25 cellular contexts compared by ENCODE assay signal in genomic region chr7:82404094-82404493, GRCh38. TPM values are rescaled to one million over a fixed set of nuclear protein-coding genes. Genes with fewer than 3 reads are reported as not detected.
"Had no signal": no experiment of that assay in that cellular context is flagged by ENCODE, and none has a peak within 500 bp of the region (broad histone marks: within the 10 kb centered on the region; RNA-seq: fewer than 3 reads in every experiment).

No MANE protein-coding gene starts in this region.

- ATAC-seq: activated CD4-positive, CD25-positive, alpha-beta regulatory T cell treated with anti-CD3 and anti-CD28 coated beads, Interleukin-2, amount 50 U/mL, for 24 hours; activated CD8-positive, alpha-beta T cell treated with anti-CD3 and anti-CD28 coated beads for 36 hours; activated T-cell treated with anti-CD3 and anti-CD28 coated beads, Interleukin-2, amount 50 U/mL, for 72 hours; Panc1 had no signal

- H3K36me3 ChIP-seq: brain microvascular endothelial cell had no signal

- DNase-seq: activated CD4-positive, alpha-beta T cell treated with anti-CD3 and anti-CD28 coated beads for 4 hours; activated CD8-positive, alpha-beta memory T cell treated with anti-CD3 and anti-CD28 coated beads, Interleukin-2, amount 50 U/mL, for 4 hours; activated CD8-positive, alpha-beta T cell treated with anti-CD3 and anti-CD28 coated beads for 36 hours; activated gamma-delta T cell treated with Interleukin-2 at 50 U/mL for 16 hours; activated naive CD4-positive, alpha-beta T cell treated with anti-CD3 and anti-CD28 coated beads, Interleukin-2, amount 10 ng/mL, durations not matched to agents 7 days and 5 days; activated naive CD8-positive, alpha-beta T cell treated with anti-CD3 and anti-CD28 coated beads for 36 hours; activated T-cell treated with anti-CD3 and anti-CD28 coated beads, Interleukin-2, amount 50 U/mL, for 72 hours; brain microvascular endothelial cell; KG1; NCI-H1092; NCI-H1417; NCI-H1694; NCI-H2029; NCI-H2107; NCI-H2171 treated with DMSO at 0.1 percent for 48 hours; NCI-H226; NCI-H526; NCI-H82; OCI-M1; SHP77 had no signal

- H3K27me3 ChIP-seq: brain microvascular endothelial cell had no signal

- H3K27ac ChIP-seq: brain microvascular endothelial cell, RWPE1 had no signal

RNA-seq across cellular contexts. Expression of gene CACNA2D1, which starts 39.5 kb away (rescaled TPM):
- total RNA-seq: activated CD8-positive, alpha-beta T cell treated with anti-CD3 and anti-CD28 coated beads for 36 hours; activated naive CD8-positive, alpha-beta T cell treated with anti-CD3 and anti-CD28 coated beads for 36 hours; activated T-helper 2 cell treated with anti-CD3 and anti-CD28 coated beads, Interferon-gamma antibody, Interleukin-2, Interleukin-4, amounts not matched to agents 10 μg/mL and 5 μg/mL and 100 μg/mL, durations not matched to agents 14 hours and 24 hours and 36 hours; MCF 10A had no signal
